Comparison of ENCODE assay signal across 1 cellular context in genomic region chr11:121347094-121347493, GRCh38.
TF ChIP-seq lines count a peak whose summit lies in the region.

No MANE protein-coding gene starts in this region.

TF ChIP-seq in H1, 55 proteins besides CTCF, POLR2A, EP300 and RAD21:
- TF ChIP-seq KDM4A (IDR thresholded peaks at IDR 0.05; ENCODE audit: low read depth, low read length, severe bottlenecking) = no peak
- no peak for TF ChIP-seq SUZ12 (IDR thresholded peaks at IDR 0.05; ENCODE audit: low read length)
- no peak for TF ChIP-seq BCL11A (IDR thresholded peaks at IDR 0.05; ENCODE audit: low read depth in 2 of 2, low read length in 2 of 2)
- no peak for TF ChIP-seq YY1 (IDR thresholded peaks at IDR 0.05; ENCODE audit: low read depth, low read length)
- no peak for TF ChIP-seq EZH2 (IDR thresholded peaks at IDR 0.05; ENCODE audit: low read depth, low read length, severe bottlenecking)
- TF ChIP-seq CEBPB (IDR thresholded peaks at IDR 0.05; ENCODE audit: low read depth, low read length) = no peak
- no peak for TF ChIP-seq ATF3 (IDR thresholded peaks at IDR 0.05; ENCODE audit: insufficient read depth, low read depth, low read length)
- TF ChIP-seq, protein P1, sequence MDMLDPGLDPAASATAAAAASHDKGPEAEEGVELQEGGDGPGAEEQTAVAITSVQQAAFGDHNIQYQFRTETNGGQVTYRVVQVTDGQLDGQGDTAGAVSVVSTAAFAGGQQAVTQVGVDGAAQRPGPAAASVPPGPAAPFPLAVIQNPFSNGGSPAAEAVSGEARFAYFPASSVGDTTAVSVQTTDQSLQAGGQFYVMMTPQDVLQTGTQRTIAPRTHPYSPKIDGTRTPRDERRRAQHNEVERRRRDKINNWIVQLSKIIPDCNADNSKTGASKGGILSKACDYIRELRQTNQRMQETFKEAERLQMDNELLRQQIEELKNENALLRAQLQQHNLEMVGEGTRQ (IDR thresholded peaks at IDR 0.05; ENCODE audit: low read length) = no peak
- no peak for TF ChIP-seq SIN3A (conservative IDR thresholded peaks at IDR 0.05 in 1 of 2, IDR thresholded peaks at IDR 0.05 in 1 of 2; ENCODE audit: low read depth in 1 of 2, low read length in 2 of 2)
- no peak for TF ChIP-seq JUND (IDR thresholded peaks at IDR 0.05; ENCODE audit: low read length)
- TF ChIP-seq SIRT6 (IDR thresholded peaks at IDR 0.05; ENCODE audit: low read length) = no peak
- TF ChIP-seq KDM5A (IDR thresholded peaks at IDR 0.05; ENCODE audit: low read length) = no peak
- no peak for TF ChIP-seq SP1 (IDR thresholded peaks at IDR 0.05; ENCODE audit: low read depth, low read length)
- no peak for TF ChIP-seq POU5F1 (IDR thresholded peaks at IDR 0.05; ENCODE audit: low read depth, low read length)
- no peak for TF ChIP-seq ATF2 (IDR thresholded peaks at IDR 0.05; ENCODE audit: low read length)
- TF ChIP-seq GTF2F1 (IDR thresholded peaks at IDR 0.05; ENCODE audit: borderline replicate concordance, low read depth, low read length) = no peak
